8 cellular contexts compared by ENCODE assay signal in the genomic region with DNA sequence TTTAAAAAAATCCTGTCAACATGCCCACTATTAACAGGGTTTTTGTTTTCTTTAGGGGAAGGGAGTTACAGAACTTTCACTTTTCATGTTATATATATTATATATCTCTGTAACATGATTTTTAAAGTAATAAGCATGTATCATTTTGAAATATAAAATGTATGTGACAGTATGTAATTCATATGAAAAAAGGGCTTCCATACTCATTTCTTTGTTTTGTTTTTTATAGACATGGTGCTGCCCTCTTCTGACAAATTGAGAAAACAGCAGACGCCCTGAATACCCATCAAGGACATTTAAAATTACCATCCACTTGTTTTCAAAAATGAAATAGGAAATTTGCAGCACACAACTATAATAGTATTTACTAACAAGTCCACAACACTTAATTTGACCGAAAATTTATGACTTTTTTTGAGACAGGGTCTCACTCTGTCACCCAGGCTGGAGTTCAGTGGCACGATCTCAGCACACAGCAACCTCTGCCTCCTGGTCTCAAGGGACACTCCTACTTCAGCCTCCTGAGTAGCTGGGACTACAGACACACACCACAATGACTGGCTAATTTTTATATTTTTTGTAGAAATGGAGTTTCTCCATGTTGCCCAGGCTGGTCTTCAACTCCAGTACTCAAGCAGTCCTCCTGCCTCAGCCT. TPM values are rescaled to one million over a fixed set of nuclear protein-coding genes. Genes with fewer than 3 reads are reported as not detected.
DNase-seq lines count a peak whose midpoint lies in the region; ATAC-seq and TF ChIP-seq lines count a peak whose summit lies in the region.

No MANE protein-coding gene starts in this region.

- H3K9ac ChIP-seq in SU-DHL-6 (ENCODE audit: low read length) (no peak overlapping the region), skeletal muscle satellite cell (ENCODE audit: low read depth, low read length) (peak overlapping the region; percentile 40)

- CTCF ChIA-PET in HEK293T (lab: Yijun Ruan, JAX) = interaction anchor here (1.0 to 1.3 kb wide), 2 partner anchors 10 to 21 kb away, joined by 3 to 4 read pairs; no protein-coding TSS in a partner anchor

- ATAC-seq in GM19023 (IDR thresholded peaks at IDR 0.05; ENCODE audit: unreplicated experiment) (no peak), GM21529 (IDR thresholded peaks at IDR 0.05; ENCODE audit: unreplicated experiment) (no peak)

- DNase-seq in DMS114 treated with DMSO at 0.1 percent for 48 hours (lab: John Stamatoyannopoulos, UW; ENCODE audit: unreplicated experiment) (peak; percentile 53), HEK293T (ENCODE audit: extremely low spot score) (peak; percentile 13), globus pallidus (ENCODE audit: low spot score) (peak; percentile 41), islet precursor cell (no peak)

- peaks cover 11% of the 10 kb centered on the region for H3K4me1 ChIP-seq in skeletal muscle satellite cell (ENCODE audit: control insufficient read depth, insufficient read depth, low read length)

- H3K27me3 ChIP-seq in SU-DHL-6 (ENCODE audit: low read length) = no peaks in the 10 kb centered on the region
- no peaks in the 10 kb centered on the region for H3K27me3 ChIP-seq in skeletal muscle satellite cell (ENCODE audit: control insufficient read depth, insufficient read depth, low read length)

- no peak overlapping the region for H2AFZ ChIP-seq in SU-DHL-6 (ENCODE audit: low read depth, low read length, severe bottlenecking)

- H3K79me2 ChIP-seq in SU-DHL-6 (ENCODE audit: insufficient read depth, low read length) = no peaks in the 10 kb centered on the region

- H3K9me3 ChIP-seq in SU-DHL-6 (ENCODE audit: insufficient read depth, low read length) = no peaks in the 10 kb centered on the region
- no peaks in the 10 kb centered on the region for H3K9me3 ChIP-seq in skeletal muscle satellite cell (replicated peaks; ENCODE audit: low read length)

- H3F3A ChIP-seq in SU-DHL-6 (ENCODE audit: insufficient read depth) = no peaks in the 10 kb centered on the region

- H3K4me3 ChIP-seq in SU-DHL-6 (ENCODE audit: insufficient read depth, low read length, poor library complexity, severe bottlenecking) = no peak overlapping the region
- no peak overlapping the region for H3K4me3 ChIP-seq in skeletal muscle satellite cell (ENCODE audit: low read length)

- no peaks in the 10 kb centered on the region for H3K9me2 ChIP-seq in SU-DHL-6 (replicated peaks; ENCODE audit: insufficient read depth, low read length)

- H4K20me1 ChIP-seq in SU-DHL-6 (ENCODE audit: low read depth, low read length) = no peaks in the 10 kb centered on the region

- H3K27ac ChIP-seq in SU-DHL-6 (ENCODE audit: low read depth, low read length) = no peak overlapping the region

- POLR2A ChIA-PET in HEK293T (lab: Yijun Ruan, JAX) = no interaction called here

- no peaks in the 10 kb centered on the region for H3K36me3 ChIP-seq in SU-DHL-6 (ENCODE audit: low read length)
- H3K36me3 ChIP-seq in skeletal muscle satellite cell (ENCODE audit: insufficient read depth, low read length) = peaks cover 7% of the 10 kb centered on the region

- peak; percentile 62 for TF ChIP-seq CTCF in SU-DHL-6 (IDR thresholded peaks at IDR 0.05; ENCODE audit: insufficient read depth, low read length, poor library complexity, severe bottlenecking)

- H3K4me2 ChIP-seq in SU-DHL-6 (ENCODE audit: low read depth, low read length, poor library complexity, severe bottlenecking) (no peak overlapping the region), skeletal muscle satellite cell (ENCODE audit: low read length) (no peak overlapping the region)

TF ChIP-seq in HEK293T, 16 proteins besides CTCF, POLR2A, EP300 and RAD21:
- TF ChIP-seq CTBP1 (IDR thresholded peaks at IDR 0.05; ENCODE audit: borderline replicate concordance) (no peak), NFRKB (IDR thresholded peaks at IDR 0.05) (no peak), ZNF384 (IDR thresholded peaks at IDR 0.05) (no peak), ELF4 (IDR thresholded peaks at IDR 0.05) (no peak), TARDBP (IDR thresholded peaks at IDR 0.05) (no peak), SP1 (IDR thresholded peaks at IDR 0.05) (no peak), BHLHE40 (IDR thresholded peaks at IDR 0.05; ENCODE audit: borderline replicate concordance) (no peak), ARNT (IDR thresholded peaks at IDR 0.05) (no peak), HDGF (IDR thresholded peaks at IDR 0.05; ENCODE audit: borderline replicate concordance) (no peak)
- TF ChIP-seq, protein P1, sequence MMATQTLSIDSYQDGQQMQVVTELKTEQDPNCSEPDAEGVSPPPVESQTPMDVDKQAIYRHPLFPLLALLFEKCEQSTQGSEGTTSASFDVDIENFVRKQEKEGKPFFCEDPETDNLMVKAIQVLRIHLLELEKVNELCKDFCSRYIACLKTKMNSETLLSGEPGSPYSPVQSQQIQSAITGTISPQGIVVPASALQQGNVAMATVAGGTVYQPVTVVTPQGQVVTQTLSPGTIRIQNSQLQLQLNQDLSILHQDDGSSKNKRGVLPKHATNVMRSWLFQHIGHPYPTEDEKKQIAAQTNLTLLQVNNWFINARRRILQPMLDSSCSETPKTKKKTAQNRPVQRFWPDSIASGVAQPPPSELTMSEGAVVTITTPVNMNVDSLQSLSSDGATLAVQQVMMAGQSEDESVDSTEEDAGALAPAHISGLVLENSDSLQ (IDR thresholded peaks at IDR 0.05) = no peak

RNA-seq across cellular contexts. Expression of a gene that starts 30.4 kb away (rescaled TPM):
- total RNA-seq in skeletal muscle satellite cell (2012; rRNA removed) = 28.4 and 37.0 TPM in 2 replicates
